In the genomic region with DNA sequence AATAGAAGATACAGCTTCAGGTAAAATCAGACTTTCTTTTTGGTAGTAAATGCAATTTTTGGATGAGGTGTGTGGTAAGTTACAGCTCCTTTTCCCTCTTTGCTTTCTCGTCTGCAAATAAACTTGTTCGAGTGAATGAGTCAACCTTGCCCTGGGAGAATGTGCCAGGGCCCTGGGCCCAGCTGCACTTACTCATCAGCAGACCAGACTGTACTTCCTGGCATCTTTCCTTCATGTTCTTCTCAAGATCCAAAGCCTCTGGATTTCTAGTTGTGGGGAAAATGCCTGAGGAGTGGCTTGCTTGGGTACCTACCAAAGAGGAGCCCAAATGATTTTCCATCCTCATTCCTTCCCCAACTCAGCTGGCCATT, we compare ENCODE assay signal across 1 cellular context.
TF ChIP-seq lines count a peak whose summit lies in the region.

No MANE protein-coding gene starts in this region.

TF ChIP-seq in IMR-90, 13 proteins besides CTCF, POLR2A, EP300 and RAD21:
- TF ChIP-seq BHLHE40 (IDR thresholded peaks at IDR 0.05; ENCODE audit: low read depth, low read length) = 0 out of 2 replicates have a peak, but pooled peaks have one; percentile 6
- no peak for TF ChIP-seq RFX5 (IDR thresholded peaks at IDR 0.05; ENCODE audit: low read depth, low read length)
- peak; percentile 64 for TF ChIP-seq FOS (IDR thresholded peaks at IDR 0.05; ENCODE audit: low read depth, low read length)
